ENCODE assay signal across 8 cellular contexts in genomic region chr1:212035123-212035834, GRCh38. TPM values are rescaled to one million over a fixed set of nuclear protein-coding genes. Genes with fewer than 3 reads are reported as not detected.
DNase-seq lines count a peak whose midpoint lies in the region; TF ChIP-seq lines count a peak whose summit lies in the region.

TSS of gene DTL (plus strand) at chr1:212035748. CDS start at chr1:212035891, 143 bp downstream.
TSS of gene INTS7 (minus strand) at chr1:212035557. CDS start at chr1:212035437, 120 bp downstream.

- intact Hi-C loops in esophagus muscularis mucosa (cut with DNase I): loop anchor here (10.0 kb wide), 1 partner anchor 350 kb away; no protein-coding TSS in a partner anchor

- no peaks in the 10 kb centered on the region for H3K36me3 ChIP-seq in GM23248 (ENCODE audit: low read depth)
- no peaks in the 10 kb centered on the region for H3K36me3 ChIP-seq in esophagus muscularis mucosa
- H3K36me3 ChIP-seq in muscle layer of duodenum (ENCODE audit: control insufficient read depth in 1 of 2, insufficient read depth in 2 of 2, low read length in 2 of 2): no peaks in the 10 kb centered on the region

- H4K20me1 ChIP-seq in GM23248 (ENCODE audit: insufficient read depth): no peaks in the 10 kb centered on the region

- peaks cover 27% of the 10 kb centered on the region for H3F3A ChIP-seq in GM23248 (ENCODE audit: insufficient read depth)

- H3K4me3 ChIP-seq in GM23248 (peak within 1 kb of the TSS; percentile 96), esophagus muscularis mucosa (peak within 1 kb of the TSS; percentile 61 to 78 (median 68)), muscle layer of duodenum (ENCODE audit: low read depth in 1 of 2, low read length in 2 of 2) (peak within 1 kb of the TSS; percentile 69 to 88)

- H3K4me1 ChIP-seq in GM23248 (ENCODE audit: insufficient read depth) (peaks cover 43% of the 10 kb centered on the region), esophagus muscularis mucosa (peaks cover 18 to 42% (median 30%) of the 10 kb centered on the region in 4 donors), muscle layer of duodenum (ENCODE audit: control insufficient read depth in 1 of 2, insufficient read depth in 2 of 2, low read length in 2 of 2) (peaks cover 0 to 13% of the 10 kb centered on the region in 2 donors)

- TF ChIP-seq POLR2A in esophagus muscularis mucosa (IDR thresholded peaks at IDR 0.05; ENCODE audit: low read depth): no peak

- peak within 1 kb of the TSS; percentile 92 for H2AFZ ChIP-seq in GM23248

- no peak for TF ChIP-seq EP300 in esophagus muscularis mucosa (IDR thresholded peaks at IDR 0.05)

- no peaks in the 10 kb centered on the region for H3K9me3 ChIP-seq in GM23248 (ENCODE audit: low read depth)
- no peaks in the 10 kb centered on the region for H3K9me3 ChIP-seq in esophagus muscularis mucosa
- no peaks in the 10 kb centered on the region for H3K9me3 ChIP-seq in muscle layer of duodenum (ENCODE audit: control insufficient read depth in 1 of 2, low read length in 2 of 2)

- H3K27me3 ChIP-seq in GM23248 (replicated peaks; ENCODE audit: insufficient read depth) (no peaks in the 10 kb centered on the region), esophagus muscularis mucosa (no peaks in the 10 kb centered on the region), muscle layer of duodenum (ENCODE audit: low read depth, low read length) (no peaks in the 10 kb centered on the region)

- peaks cover 73% of the 10 kb centered on the region for H3K79me2 ChIP-seq in GM23248 (ENCODE audit: insufficient read depth)

- peak within 1 kb of the TSS; percentile 86 for H3K9ac ChIP-seq in GM23248

- no peaks in the 10 kb centered on the region for H3K9me2 ChIP-seq in GM23248 (ENCODE audit: insufficient read depth)

- in situ Hi-C loops in GM23248 (cut with MboI): no loop called here

- H3K4me2 ChIP-seq in GM23248 (ENCODE audit: unreplicated experiment): peak within 1 kb of the TSS; percentile 96

- WGBS in GM23248 (ENCODE audit: low coverage in 1 of 2, low lambda C conversion rate in 2 of 2, missing lambda C conversion rate in 2 of 2), 2 experiments: 1% methylated on average over 51 to 53 of the region's 53 CpGs
- WGBS in esophagus muscularis mucosa: under 1% methylated on average over 49 of the region's 53 CpGs

- DNase-seq in EH (ENCODE audit: low read depth) (peak; percentile 99), GM23248 (peak; percentile 100), Kasumi-1 (lab: John Stamatoyannopoulos, UW) (peak; percentile 99), RKO (ENCODE audit: low spot score) (peak; percentile 99), activated T-helper 1 cell treated with Interleukin-2 at 50 U/mL for 16 hours (ENCODE audit: low read depth) (peak; percentile 97), esophagus muscularis mucosa (ENCODE audit: extremely low spot score) (peak; percentile 99)
- DNase-seq in stimulated activated CD8-positive, alpha-beta memory T cell treated with anti-CD3 and anti-CD28 coated beads, Interleukin-7, amount 100 ng/mL, for 4 hours (ENCODE audit: low read depth in 2 of 2): peak; percentile 98

- TF ChIP-seq CTCF in esophagus muscularis mucosa (IDR thresholded peaks at IDR 0.05): peak; percentile 87 to 93 (median 89)

- H3K27ac ChIP-seq in GM23248 (peak within 1 kb of the TSS; percentile 70), esophagus muscularis mucosa (replicated peaks in 1 of 4) (peak within 1 kb of the TSS; percentile 84 to 88 (median 86)), muscle layer of duodenum (ENCODE audit: low read length) (peak within 1 kb of the TSS; percentile 89)

RNA-seq across cellular contexts. Expression of gene DTL, which starts in this region (rescaled TPM):
- total RNA-seq in GM23248 (2014; rRNA removed; shearing (Covaris generic)): 8.2 and 10.5 TPM in 2 replicates
- 7.6 and 9.7 TPM in 2 replicates for polyA plus RNA-seq in GM23248 (2016; fragmentation: Nextera tagmentation; extraction: Ambion mirVana)
- total RNA-seq in esophagus muscularis mucosa: under 1 TPM in 3 of 4 donors, not detected in 1; 0.06 to 0.17 (median 0.17) TPM

RNA-seq across cellular contexts. Expression of gene INTS7, which starts in this region (rescaled TPM):
- 9.6 and 12.1 TPM in 2 replicates for total RNA-seq in GM23248 (2014; rRNA removed; shearing (Covaris generic))
- 9.8 and 11.8 TPM in 2 replicates for polyA plus RNA-seq in GM23248 (2016; fragmentation: Nextera tagmentation; extraction: Ambion mirVana)
- 10 to 100 TPM in 2 of 4 donors, 1 to 10 TPM in 2; 6.0 to 15.4 (median 11.0) TPM for total RNA-seq in esophagus muscularis mucosa

Comparison
In these comparisons a context has a peak if more than half of its experiments do, and no peak if none do; other contexts are left out.
1. Peak in every context shown above with its lines: DNase-seq, H3K4me3 ChIP-seq and H3K27ac ChIP-seq.